Comparison of ENCODE assay signal across 29 cellular contexts in the genomic region with DNA sequence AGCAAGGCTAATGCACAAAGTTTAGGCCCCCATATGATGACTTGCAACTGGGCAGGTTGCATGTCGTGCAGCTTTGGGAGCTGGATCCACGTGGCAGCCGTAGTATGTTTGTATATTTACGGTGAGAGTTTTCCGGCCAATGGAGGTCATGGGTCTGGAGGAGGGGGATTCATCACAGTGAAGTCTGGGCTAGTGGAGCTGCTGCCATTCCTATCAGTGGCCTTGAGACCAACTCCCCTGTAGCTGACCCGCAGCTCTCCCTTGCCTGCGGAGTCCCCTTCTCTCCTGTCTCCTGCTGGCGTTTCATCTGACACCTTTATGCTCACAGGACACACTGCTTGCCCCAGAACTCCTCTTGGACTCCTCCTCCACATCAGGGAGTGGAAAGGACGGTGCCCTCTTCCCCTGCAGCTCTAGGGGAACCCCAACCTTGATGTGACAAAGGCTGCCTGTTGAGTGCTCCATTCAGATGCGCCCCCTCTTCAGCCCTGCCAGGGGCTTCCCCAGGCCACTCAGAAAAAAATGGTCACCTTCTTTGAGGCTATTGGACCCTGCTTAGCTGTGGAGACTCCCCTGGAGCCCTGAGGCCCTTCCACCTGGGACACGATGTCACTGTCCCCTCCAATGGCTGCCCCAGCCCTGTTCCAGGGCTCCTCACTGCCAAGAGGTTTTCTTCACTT.
"Had no signal": no experiment of that assay in that cellular context is flagged by ENCODE, and none has a peak within 500 bp of the region (broad histone marks: within the 10 kb centered on the region; RNA-seq: fewer than 3 reads in every experiment).

No MANE protein-coding gene starts in this region.

- H3K27ac ChIP-seq: ascending aorta, cardiac muscle cell, esophagus muscularis mucosa, foreskin keratinocyte, heart left ventricle, neutrophil, ovary, prostate gland, stomach, thyroid gland, upper lobe of right lung had no signal

- H3K4me1 ChIP-seq: ascending aorta had no signal

- DNase-seq: activated CD4-positive, alpha-beta T cell treated with anti-CD3 and anti-CD28 coated beads for 48 hours; activated CD4-positive, alpha-beta T cell treated with anti-CD3 and anti-CD28 coated beads, Interleukin-2, amount 50 U/mL, for 48 hours; activated CD8-positive, alpha-beta memory T cell treated with anti-CD3 and anti-CD28 coated beads for 24 hours; activated gamma-delta T cell; activated naive CD4-positive, alpha-beta T cell treated with anti-CD3 and anti-CD28 coated beads, Interleukin-2, amount 10 ng/mL, durations not matched to agents 7 days and 5 days; activated naive CD8-positive, alpha-beta T cell treated with anti-CD3 and anti-CD28 coated beads, Interleukin-2, amount 10 ng/mL, durations not matched to agents 7 days and 5 days; foreskin keratinocyte; hypothalamus; immature natural killer cell; kidney; left colon; mucosa of descending colon; ovary; retina; small intestine; stimulated activated CD4-positive, alpha-beta T cell treated with anti-CD3 and anti-CD28 coated beads, Interleukin-1b, Interleukin-23, amount 100 ng/mL, for 48 hours; stimulated activated CD4-positive, alpha-beta T cell treated with anti-CD3 and anti-CD28 coated beads, Interleukin-4, amount 100 ng/mL, for 4 hours; stimulated activated CD8-positive, alpha-beta memory T cell treated with anti-CD3 and anti-CD28 coated beads, Interleukin-4, amount 100 ng/mL, for 48 hours; stimulated activated naive B cell treated with anti-CD40 and anti-IgM and Interleukin-4, amounts not matched to agents 10 μg/mL and 1 μg/mL and 100 μg/mL, for 72 hours; stomach; T-cell; thyroid gland; upper lobe of right lung had no signal

- H3K27me3 ChIP-seq: ascending aorta, cardiac muscle cell, esophagus muscularis mucosa, foreskin keratinocyte, heart left ventricle, neutrophil, ovary, thyroid gland, upper lobe of right lung had no signal

- H3K36me3 ChIP-seq: ascending aorta, cardiac muscle cell, esophagus muscularis mucosa, heart left ventricle, neutrophil, ovary, prostate gland, stomach, thyroid gland, upper lobe of right lung had no signal

- H3K9me3 ChIP-seq: ascending aorta, esophagus muscularis mucosa, heart left ventricle, mucosa of descending colon, neutrophil, ovary, prostate gland, stomach, thyroid gland, upper lobe of right lung had no signal

- H3K4me3 ChIP-seq: ascending aorta, cardiac muscle cell, esophagus muscularis mucosa, heart left ventricle, mucosa of descending colon, ovary, prostate gland, stomach, thyroid gland, upper lobe of right lung had no signal
